1 cellular context compared by ENCODE assay signal in the genomic region with DNA sequence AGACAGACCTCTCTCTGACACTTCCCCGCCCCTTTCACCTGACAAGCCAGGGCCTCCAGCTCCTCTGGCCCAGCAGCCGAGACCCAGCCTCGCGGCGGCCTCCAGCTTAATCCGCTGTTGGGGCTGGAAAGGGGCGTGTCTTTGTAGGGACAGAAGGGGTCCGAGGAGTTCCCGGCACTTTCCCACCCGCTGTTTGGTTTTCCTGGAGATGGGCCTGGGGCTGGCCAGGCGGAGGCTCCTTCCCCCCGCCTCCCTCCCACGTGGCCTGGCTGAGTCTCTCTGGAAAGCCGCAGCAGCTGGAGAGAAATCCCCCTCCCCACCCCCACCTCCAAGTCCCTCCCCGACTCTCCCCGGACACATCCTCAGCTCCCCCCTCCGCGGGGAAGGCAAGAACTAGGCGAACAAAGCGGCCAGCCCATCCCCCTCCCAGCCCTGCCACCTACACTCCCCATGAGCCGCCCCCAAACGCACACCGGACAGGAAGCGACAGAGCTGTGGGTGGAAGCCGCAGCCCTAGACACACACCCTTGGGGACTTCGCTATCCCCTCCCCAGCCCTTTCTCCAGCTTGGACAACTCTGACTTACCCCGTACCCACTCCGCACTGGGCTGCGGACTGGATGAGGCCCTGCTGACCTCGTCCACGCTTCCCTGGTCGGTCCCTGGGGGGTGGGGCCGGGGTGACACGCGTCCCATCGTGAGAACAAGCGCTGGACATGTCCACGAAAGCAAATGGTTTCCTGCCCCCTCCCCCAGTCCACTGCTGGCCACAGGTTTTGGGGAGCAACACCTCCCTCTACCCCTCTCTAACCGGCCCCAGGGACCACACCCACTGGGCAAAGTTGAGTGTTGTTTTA.
A peak's percentile ranks its signal among the peaks of the same experiment; 100 is the strongest.
TF ChIP-seq lines count a peak whose summit lies in the region.

No MANE protein-coding gene starts in this region.

TF ChIP-seq in H1, 55 proteins besides CTCF, POLR2A, EP300 and RAD21 (continues in another document):
- TF ChIP-seq TEAD4 (IDR thresholded peaks at IDR 0.05; ENCODE audit: low read depth, low read length) = 0 out of 2 replicates have a peak, but pooled peaks have one; percentile 3
- TF ChIP-seq CBX5 (IDR thresholded peaks at IDR 0.05; ENCODE audit: low read depth, low read length) = no peak
- TF ChIP-seq TAF1 (IDR thresholded peaks at IDR 0.05; ENCODE audit: low read depth, low read length) = peak; percentile 68; the same call in 1 of the 2 replicates
- TF ChIP-seq YY1 (IDR thresholded peaks at IDR 0.05; ENCODE audit: low read depth, low read length) = no peak
- no peak for TF ChIP-seq RNF2 (IDR thresholded peaks at IDR 0.05; ENCODE audit: borderline replicate concordance, low read depth, low read length, missing control alignments, poor library complexity, severe bottlenecking)
- no peak for TF ChIP-seq GTF2F1 (IDR thresholded peaks at IDR 0.05; ENCODE audit: borderline replicate concordance, low read depth, low read length)
- peak; percentile 91 to 95 for TF ChIP-seq SIN3A (conservative IDR thresholded peaks at IDR 0.05 in 1 of 2, IDR thresholded peaks at IDR 0.05 in 1 of 2; ENCODE audit: low read depth in 1 of 2, low read length in 2 of 2)
- TF ChIP-seq POU5F1 (IDR thresholded peaks at IDR 0.05; ENCODE audit: low read depth, low read length) = no peak
- no peak for TF ChIP-seq FOSL1 (IDR thresholded peaks at IDR 0.05; ENCODE audit: insufficient read depth, low read depth, low read length)
- TF ChIP-seq RBBP5 (IDR thresholded peaks at IDR 0.05; ENCODE audit: borderline replicate concordance, low read depth, low read length) = 0 out of 2 replicates have a peak, but pooled peaks have one; percentile 43
- TF ChIP-seq CHD2 (IDR thresholded peaks at IDR 0.05; ENCODE audit: low read length) = 0 out of 2 replicates have a peak, but pooled peaks have one; percentile 11
- no peak for TF ChIP-seq SIX5 (IDR thresholded peaks at IDR 0.05; ENCODE audit: low read depth, low read length)
- TF ChIP-seq HDAC2 (IDR thresholded peaks at IDR 0.05; ENCODE audit: borderline replicate concordance in 1 of 2, low read depth in 2 of 2, low read length in 2 of 2) = peak in 1 of 2 experiments; percentile 15; a peak in 2 of 4 replicates
- 0 out of 2 replicates have a peak, but pooled peaks have one; percentile 16 for TF ChIP-seq POLR2AphosphoS5 (IDR thresholded peaks at IDR 0.05; ENCODE audit: low read depth, low read length)
- TF ChIP-seq BCL11A (IDR thresholded peaks at IDR 0.05; ENCODE audit: low read depth in 2 of 2, low read length in 2 of 2) = no peak
- no peak for TF ChIP-seq RXRA (IDR thresholded peaks at IDR 0.05; ENCODE audit: insufficient read depth, low read depth, low read length)
- no peak for TF ChIP-seq MAFK (IDR thresholded peaks at IDR 0.05; ENCODE audit: low read depth, low read length)
- no peak for TF ChIP-seq NANOG (IDR thresholded peaks at IDR 0.05; ENCODE audit: insufficient read depth, low read depth, low read length, poor library complexity, severe bottlenecking)
- TF ChIP-seq BRCA1 (IDR thresholded peaks at IDR 0.05; ENCODE audit: low read depth, low read length) = no peak
- TF ChIP-seq SAP30 (IDR thresholded peaks at IDR 0.05; ENCODE audit: insufficient read depth, insufficient replicate concordance, low read length) = peak; percentile 78
- TF ChIP-seq CEBPB (IDR thresholded peaks at IDR 0.05; ENCODE audit: low read depth, low read length) = no peak
- TF ChIP-seq ASH2L (IDR thresholded peaks at IDR 0.05; ENCODE audit: low read length) = peak; percentile 63
- no peak for TF ChIP-seq SUZ12 (IDR thresholded peaks at IDR 0.05; ENCODE audit: low read length)
- TF ChIP-seq BACH1 (IDR thresholded peaks at IDR 0.05; ENCODE audit: low read length) = no peak
- TF ChIP-seq CHD1 (IDR thresholded peaks at IDR 0.05; ENCODE audit: low read depth, low read length) = no peak
- TF ChIP-seq, protein P1, sequence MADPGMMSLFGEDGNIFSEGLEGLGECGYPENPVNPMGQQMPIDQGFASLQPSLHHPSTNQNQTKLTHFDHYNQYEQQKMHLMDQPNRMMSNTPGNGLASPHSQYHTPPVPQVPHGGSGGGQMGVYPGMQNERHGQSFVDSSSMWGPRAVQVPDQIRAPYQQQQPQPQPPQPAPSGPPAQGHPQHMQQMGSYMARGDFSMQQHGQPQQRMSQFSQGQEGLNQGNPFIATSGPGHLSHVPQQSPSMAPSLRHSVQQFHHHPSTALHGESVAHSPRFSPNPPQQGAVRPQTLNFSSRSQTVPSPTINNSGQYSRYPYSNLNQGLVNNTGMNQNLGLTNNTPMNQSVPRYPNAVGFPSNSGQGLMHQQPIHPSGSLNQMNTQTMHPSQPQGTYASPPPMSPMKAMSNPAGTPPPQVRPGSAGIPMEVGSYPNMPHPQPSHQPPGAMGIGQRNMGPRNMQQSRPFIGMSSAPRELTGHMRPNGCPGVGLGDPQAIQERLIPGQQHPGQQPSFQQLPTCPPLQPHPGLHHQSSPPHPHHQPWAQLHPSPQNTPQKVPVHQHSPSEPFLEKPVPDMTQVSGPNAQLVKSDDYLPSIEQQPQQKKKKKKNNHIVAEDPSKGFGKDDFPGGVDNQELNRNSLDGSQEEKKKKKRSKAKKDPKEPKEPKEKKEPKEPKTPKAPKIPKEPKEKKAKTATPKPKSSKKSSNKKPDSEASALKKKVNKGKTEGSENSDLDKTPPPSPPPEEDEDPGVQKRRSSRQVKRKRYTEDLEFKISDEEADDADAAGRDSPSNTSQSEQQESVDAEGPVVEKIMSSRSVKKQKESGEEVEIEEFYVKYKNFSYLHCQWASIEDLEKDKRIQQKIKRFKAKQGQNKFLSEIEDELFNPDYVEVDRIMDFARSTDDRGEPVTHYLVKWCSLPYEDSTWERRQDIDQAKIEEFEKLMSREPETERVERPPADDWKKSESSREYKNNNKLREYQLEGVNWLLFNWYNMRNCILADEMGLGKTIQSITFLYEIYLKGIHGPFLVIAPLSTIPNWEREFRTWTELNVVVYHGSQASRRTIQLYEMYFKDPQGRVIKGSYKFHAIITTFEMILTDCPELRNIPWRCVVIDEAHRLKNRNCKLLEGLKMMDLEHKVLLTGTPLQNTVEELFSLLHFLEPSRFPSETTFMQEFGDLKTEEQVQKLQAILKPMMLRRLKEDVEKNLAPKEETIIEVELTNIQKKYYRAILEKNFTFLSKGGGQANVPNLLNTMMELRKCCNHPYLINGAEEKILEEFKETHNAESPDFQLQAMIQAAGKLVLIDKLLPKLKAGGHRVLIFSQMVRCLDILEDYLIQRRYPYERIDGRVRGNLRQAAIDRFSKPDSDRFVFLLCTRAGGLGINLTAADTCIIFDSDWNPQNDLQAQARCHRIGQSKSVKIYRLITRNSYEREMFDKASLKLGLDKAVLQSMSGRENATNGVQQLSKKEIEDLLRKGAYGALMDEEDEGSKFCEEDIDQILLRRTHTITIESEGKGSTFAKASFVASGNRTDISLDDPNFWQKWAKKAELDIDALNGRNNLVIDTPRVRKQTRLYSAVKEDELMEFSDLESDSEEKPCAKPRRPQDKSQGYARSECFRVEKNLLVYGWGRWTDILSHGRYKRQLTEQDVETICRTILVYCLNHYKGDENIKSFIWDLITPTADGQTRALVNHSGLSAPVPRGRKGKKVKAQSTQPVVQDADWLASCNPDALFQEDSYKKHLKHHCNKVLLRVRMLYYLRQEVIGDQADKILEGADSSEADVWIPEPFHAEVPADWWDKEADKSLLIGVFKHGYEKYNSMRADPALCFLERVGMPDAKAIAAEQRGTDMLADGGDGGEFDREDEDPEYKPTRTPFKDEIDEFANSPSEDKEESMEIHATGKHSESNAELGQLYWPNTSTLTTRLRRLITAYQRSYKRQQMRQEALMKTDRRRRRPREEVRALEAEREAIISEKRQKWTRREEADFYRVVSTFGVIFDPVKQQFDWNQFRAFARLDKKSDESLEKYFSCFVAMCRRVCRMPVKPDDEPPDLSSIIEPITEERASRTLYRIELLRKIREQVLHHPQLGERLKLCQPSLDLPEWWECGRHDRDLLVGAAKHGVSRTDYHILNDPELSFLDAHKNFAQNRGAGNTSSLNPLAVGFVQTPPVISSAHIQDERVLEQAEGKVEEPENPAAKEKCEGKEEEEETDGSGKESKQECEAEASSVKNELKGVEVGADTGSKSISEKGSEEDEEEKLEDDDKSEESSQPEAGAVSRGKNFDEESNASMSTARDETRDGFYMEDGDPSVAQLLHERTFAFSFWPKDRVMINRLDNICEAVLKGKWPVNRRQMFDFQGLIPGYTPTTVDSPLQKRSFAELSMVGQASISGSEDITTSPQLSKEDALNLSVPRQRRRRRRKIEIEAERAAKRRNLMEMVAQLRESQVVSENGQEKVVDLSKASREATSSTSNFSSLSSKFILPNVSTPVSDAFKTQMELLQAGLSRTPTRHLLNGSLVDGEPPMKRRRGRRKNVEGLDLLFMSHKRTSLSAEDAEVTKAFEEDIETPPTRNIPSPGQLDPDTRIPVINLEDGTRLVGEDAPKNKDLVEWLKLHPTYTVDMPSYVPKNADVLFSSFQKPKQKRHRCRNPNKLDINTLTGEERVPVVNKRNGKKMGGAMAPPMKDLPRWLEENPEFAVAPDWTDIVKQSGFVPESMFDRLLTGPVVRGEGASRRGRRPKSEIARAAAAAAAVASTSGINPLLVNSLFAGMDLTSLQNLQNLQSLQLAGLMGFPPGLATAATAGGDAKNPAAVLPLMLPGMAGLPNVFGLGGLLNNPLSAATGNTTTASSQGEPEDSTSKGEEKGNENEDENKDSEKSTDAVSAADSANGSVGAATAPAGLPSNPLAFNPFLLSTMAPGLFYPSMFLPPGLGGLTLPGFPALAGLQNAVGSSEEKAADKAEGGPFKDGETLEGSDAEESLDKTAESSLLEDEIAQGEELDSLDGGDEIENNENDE (IDR thresholded peaks at IDR 0.05; ENCODE audit: insufficient replicate concordance, low read length) = no peak
- TF ChIP-seq SP4 (IDR thresholded peaks at IDR 0.05; ENCODE audit: low read length) = peak; percentile 47; the same call in 1 of the 2 replicates
- peak; percentile 57 for TF ChIP-seq CTBP2 (IDR thresholded peaks at IDR 0.05; ENCODE audit: borderline replicate concordance, insufficient read depth, insufficient read length, low read length)
- no peak for TF ChIP-seq JUN (IDR thresholded peaks at IDR 0.05; ENCODE audit: low read depth, low read length)
- no peak for TF ChIP-seq JUND (IDR thresholded peaks at IDR 0.05; ENCODE audit: low read length)
- no peak for TF ChIP-seq KDM1A (IDR thresholded peaks at IDR 0.05; ENCODE audit: borderline replicate concordance, low read length)
- TF ChIP-seq, protein P2, sequence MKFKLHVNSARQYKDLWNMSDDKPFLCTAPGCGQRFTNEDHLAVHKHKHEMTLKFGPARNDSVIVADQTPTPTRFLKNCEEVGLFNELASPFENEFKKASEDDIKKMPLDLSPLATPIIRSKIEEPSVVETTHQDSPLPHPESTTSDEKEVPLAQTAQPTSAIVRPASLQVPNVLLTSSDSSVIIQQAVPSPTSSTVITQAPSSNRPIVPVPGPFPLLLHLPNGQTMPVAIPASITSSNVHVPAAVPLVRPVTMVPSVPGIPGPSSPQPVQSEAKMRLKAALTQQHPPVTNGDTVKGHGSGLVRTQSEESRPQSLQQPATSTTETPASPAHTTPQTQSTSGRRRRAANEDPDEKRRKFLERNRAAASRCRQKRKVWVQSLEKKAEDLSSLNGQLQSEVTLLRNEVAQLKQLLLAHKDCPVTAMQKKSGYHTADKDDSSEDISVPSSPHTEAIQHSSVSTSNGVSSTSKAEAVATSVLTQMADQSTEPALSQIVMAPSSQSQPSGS (IDR thresholded peaks at IDR 0.05; ENCODE audit: low read length) = no peak
- TF ChIP-seq, protein P3, sequence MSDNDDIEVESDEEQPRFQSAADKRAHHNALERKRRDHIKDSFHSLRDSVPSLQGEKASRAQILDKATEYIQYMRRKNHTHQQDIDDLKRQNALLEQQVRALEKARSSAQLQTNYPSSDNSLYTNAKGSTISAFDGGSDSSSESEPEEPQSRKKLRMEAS (IDR thresholded peaks at IDR 0.05) = peak; percentile 89
- TF ChIP-seq HDAC6 (IDR thresholded peaks at IDR 0.05; ENCODE audit: low read depth, low read length) = no peak
- no peak for TF ChIP-seq TAF7 (optimal IDR thresholded peaks at IDR 0.05; ENCODE audit: borderline replicate concordance, low read depth, low read length)
- no peak for TF ChIP-seq GABPA (IDR thresholded peaks at IDR 0.05; ENCODE audit: borderline replicate concordance, insufficient read depth, low read length)
- TF ChIP-seq, protein P4, sequence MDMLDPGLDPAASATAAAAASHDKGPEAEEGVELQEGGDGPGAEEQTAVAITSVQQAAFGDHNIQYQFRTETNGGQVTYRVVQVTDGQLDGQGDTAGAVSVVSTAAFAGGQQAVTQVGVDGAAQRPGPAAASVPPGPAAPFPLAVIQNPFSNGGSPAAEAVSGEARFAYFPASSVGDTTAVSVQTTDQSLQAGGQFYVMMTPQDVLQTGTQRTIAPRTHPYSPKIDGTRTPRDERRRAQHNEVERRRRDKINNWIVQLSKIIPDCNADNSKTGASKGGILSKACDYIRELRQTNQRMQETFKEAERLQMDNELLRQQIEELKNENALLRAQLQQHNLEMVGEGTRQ (IDR thresholded peaks at IDR 0.05; ENCODE audit: low read length) = peak; percentile 58; the same call in 1 of the 2 replicates
- no peak for TF ChIP-seq SRF (IDR thresholded peaks at IDR 0.05; ENCODE audit: low read depth, low read length)
- TF ChIP-seq SP2 (IDR thresholded peaks at IDR 0.05; ENCODE audit: low read length) = no peak
- TF ChIP-seq, protein P5, sequence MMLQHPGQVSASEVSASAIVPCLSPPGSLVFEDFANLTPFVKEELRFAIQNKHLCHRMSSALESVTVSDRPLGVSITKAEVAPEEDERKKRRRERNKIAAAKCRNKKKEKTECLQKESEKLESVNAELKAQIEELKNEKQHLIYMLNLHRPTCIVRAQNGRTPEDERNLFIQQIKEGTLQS (IDR thresholded peaks at IDR 0.05; ENCODE audit: insufficient read depth, low read depth, low read length) = no peak
- no peak for TF ChIP-seq RFX5 (IDR thresholded peaks at IDR 0.05; ENCODE audit: borderline replicate concordance, low read depth, low read length)
- no peak for TF ChIP-seq TCF12 (IDR thresholded peaks at IDR 0.05; ENCODE audit: low read depth, low read length)
- TF ChIP-seq SIRT6 (IDR thresholded peaks at IDR 0.05; ENCODE audit: low read length) = no peak
- no peak for TF ChIP-seq ZNF274 (IDR thresholded peaks at IDR 0.05; ENCODE audit: borderline replicate concordance, extremely low read depth, low read length)
- TF ChIP-seq EZH2 (IDR thresholded peaks at IDR 0.05; ENCODE audit: low read depth, low read length, severe bottlenecking) = no peak
- 0 out of 2 replicates have a peak, but pooled peaks have one; percentile 23 for TF ChIP-seq TBP (IDR thresholded peaks at IDR 0.05; ENCODE audit: low read depth, low read length)
- no peak for TF ChIP-seq KDM5A (IDR thresholded peaks at IDR 0.05; ENCODE audit: low read length)
- TF ChIP-seq CBX8 (IDR thresholded peaks at IDR 0.05; ENCODE audit: borderline replicate concordance, low read depth, low read length) = no peak
- TF ChIP-seq NRF1 (IDR thresholded peaks at IDR 0.05; ENCODE audit: low read depth, low read length) = no peak
- 0 out of 2 replicates have a peak, but pooled peaks have one; percentile 43 for TF ChIP-seq EGR1 (IDR thresholded peaks at IDR 0.05; ENCODE audit: borderline replicate concordance, low read depth, low read length)
- no peak for TF ChIP-seq PHF8 (conservative IDR thresholded peaks at IDR 0.05; ENCODE audit: low read depth, low read length)
- peak; percentile 69 for TF ChIP-seq SP1 (IDR thresholded peaks at IDR 0.05; ENCODE audit: low read depth, low read length)
- TF ChIP-seq, protein P6, sequence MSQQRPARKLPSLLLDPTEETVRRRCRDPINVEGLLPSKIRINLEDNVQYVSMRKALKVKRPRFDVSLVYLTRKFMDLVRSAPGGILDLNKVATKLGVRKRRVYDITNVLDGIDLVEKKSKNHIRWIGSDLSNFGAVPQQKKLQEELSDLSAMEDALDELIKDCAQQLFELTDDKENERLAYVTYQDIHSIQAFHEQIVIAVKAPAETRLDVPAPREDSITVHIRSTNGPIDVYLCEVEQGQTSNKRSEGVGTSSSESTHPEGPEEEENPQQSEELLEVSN (IDR thresholded peaks at IDR 0.05) = no peak
- TF ChIP-seq KDM4A (IDR thresholded peaks at IDR 0.05; ENCODE audit: low read depth, low read length, severe bottlenecking) = no peak
